18 cellular contexts compared by ENCODE assay signal in genomic region chr1:22064751-22065402, GRCh38. TPM values are rescaled to one million over a fixed set of nuclear protein-coding genes. Genes with fewer than 3 reads are reported as not detected.
A peak's percentile ranks its signal among the peaks of the same experiment; 100 is the strongest.
DNase-seq lines count a peak whose midpoint lies in the region; ATAC-seq and TF ChIP-seq lines count a peak whose summit lies in the region.
"Had no signal": no experiment of that assay in that cellular context is flagged by ENCODE, and none has a peak within 500 bp of the region (broad histone marks: within the 10 kb centered on the region; RNA-seq: fewer than 3 reads in every experiment).

No MANE protein-coding gene starts in this region.

- peaks cover 1% of the 10 kb centered on the region for H3K9me3 Mint-ChIP-seq in activated T-cell treated with anti-CD3 and anti-CD28 coated beads, Interleukin-2, amount 50 U/mL, for 24 hours
- H3K9me3 Mint-ChIP-seq in IgD-negative memory B cell = no peaks in the 10 kb centered on the region
- no peaks in the 10 kb centered on the region for H3K9me3 Mint-ChIP-seq in effector memory CD8-positive, alpha-beta T cell
- H3K9me3 Mint-ChIP-seq: activated naive CD8-positive, alpha-beta T cell treated with anti-CD3 and anti-CD28 coated beads, Interleukin-2, amount 10 ng/mL, durations not matched to agents 7 days and 5 days had no signal

- peak overlapping the region; percentile 98 for H3K4ac ChIP-seq in trophoblast cell (ENCODE audit: low read depth, low read length)

- ATAC-seq in effector memory CD8-positive, alpha-beta T cell (replicated peaks) = no peak
- ATAC-seq in GM18909 (IDR thresholded peaks at IDR 0.05; ENCODE audit: poor library complexity, unreplicated experiment) = no peak
- ATAC-seq: sciatic nerve had no signal

- H3K9me3 ChIP-seq in trophoblast cell (ENCODE audit: insufficient read depth, low read depth, low read length) (no peaks in the 10 kb centered on the region), hepatocyte (ENCODE audit: low read depth) (no peaks in the 10 kb centered on the region)
- H3K9me3 ChIP-seq: breast epithelium had no signal

- TF ChIP-seq CTCF in hepatocyte (IDR thresholded peaks at IDR 0.05; ENCODE audit: poor library complexity) = no peak

- H3K36me3 ChIP-seq in trophoblast cell (ENCODE audit: control insufficient read depth in 1 of 2, insufficient read depth in 2 of 2, low read length in 2 of 2) = peaks cover 7 to 14% of the 10 kb centered on the region in 2 experiments
- H3K36me3 ChIP-seq in hepatocyte (replicated peaks; ENCODE audit: insufficient read depth, low read depth) = no peaks in the 10 kb centered on the region
- H3K36me3 ChIP-seq: breast epithelium had no signal

- no peak overlapping the region for H2BK12ac ChIP-seq in trophoblast cell (ENCODE audit: low read length)

- H3K4me3 ChIP-seq in trophoblast cell (ENCODE audit: low read depth, low read length) = no peak overlapping the region
- H3K4me3 ChIP-seq in hepatocyte = no peak overlapping the region
- H3K4me3 ChIP-seq: breast epithelium had no signal

- H3K4me2 ChIP-seq in trophoblast cell (ENCODE audit: low read length) (no peak overlapping the region), hepatocyte (no peak overlapping the region)

- DNase-seq in activated T-cell treated with anti-CD3 and anti-CD28 coated beads, Interleukin-2, amount 50 U/mL, for 24 hours = no peak
- DNase-seq in activated T-cell treated with anti-CD3 and anti-CD28 coated beads for 4 hours (no peak), trophoblast cell (no peak), hypothalamus (lab: John Stamatoyannopoulos, UW) (no peak), hepatocyte (ENCODE audit: low spot score) (no peak)
- DNase-seq in effector memory CD8-positive, alpha-beta T cell = no peak
- DNase-seq: activated naive CD8-positive, alpha-beta T cell treated with anti-CD3 and anti-CD28 coated beads, Interleukin-2, amount 10 ng/mL, durations not matched to agents 7 days and 5 days; hippocampal formation; kidney glomerular epithelial cell; NCI-H1417 treated with DMSO at 0.1 percent for 48 hours; NCI-H2227 treated with DMSO at 0.1 percent for 48 hours; RPMI8226; stimulated activated CD4-positive, alpha-beta T cell treated with anti-CD3 and anti-CD28 coated beads, Interleukin-1b, Interleukin-23, amount 100 ng/mL, for 48 hours had no signal

- no peak overlapping the region for H2BK5ac ChIP-seq in trophoblast cell (ENCODE audit: low read depth, low read length, poor library complexity)

- H3K4me3 Mint-ChIP-seq in activated T-cell treated with anti-CD3 and anti-CD28 coated beads, Interleukin-2, amount 50 U/mL, for 24 hours = no peak overlapping the region
- peak overlapping the region in 2 of 4 donors; percentile 44 to 86 for H3K4me3 Mint-ChIP-seq in IgD-negative memory B cell
- peak overlapping the region; percentile 70 to 79 for H3K4me3 Mint-ChIP-seq in effector memory CD8-positive, alpha-beta T cell
- H3K4me3 Mint-ChIP-seq: activated naive CD8-positive, alpha-beta T cell treated with anti-CD3 and anti-CD28 coated beads, Interleukin-2, amount 10 ng/mL, durations not matched to agents 7 days and 5 days had no signal

- H3K79me1 ChIP-seq in trophoblast cell (ENCODE audit: low read length) = peaks cover 2% of the 10 kb centered on the region

- H3K23ac ChIP-seq in trophoblast cell (ENCODE audit: low read length) = no peak overlapping the region

- no peak overlapping the region for H4K12ac ChIP-seq in trophoblast cell (ENCODE audit: low read depth, low read length)

- H3K18ac ChIP-seq in trophoblast cell (ENCODE audit: low read length) = no peak overlapping the region

- no peak overlapping the region for H2AK5ac ChIP-seq in trophoblast cell (ENCODE audit: low read length)

- H3K79me2 ChIP-seq in trophoblast cell (ENCODE audit: control insufficient read depth, insufficient read depth, low read length, poor library complexity) (peaks cover 41% of the 10 kb centered on the region), hepatocyte (peaks cover 100% of the 10 kb centered on the region)

- H3K27me3 ChIP-seq in trophoblast cell (ENCODE audit: insufficient read depth, low read length) = no peaks in the 10 kb centered on the region
- no peaks in the 10 kb centered on the region for H3K27me3 ChIP-seq in hepatocyte
- H3K27me3 ChIP-seq: breast epithelium had no signal

- H3K9ac ChIP-seq in trophoblast cell (ENCODE audit: low read length) = no peak overlapping the region

- H3K4me1 ChIP-seq in trophoblast cell (ENCODE audit: control insufficient read depth in 1 of 2, insufficient read depth in 2 of 2, low read length in 2 of 2) (peaks cover 6 to 9% of the 10 kb centered on the region in 2 experiments), hepatocyte (ENCODE audit: insufficient read depth) (peaks cover 5% of the 10 kb centered on the region)

- H4K8ac ChIP-seq in trophoblast cell (ENCODE audit: low read depth, low read length) = no peak overlapping the region

- H3K9me2 ChIP-seq in hepatocyte (replicated peaks; ENCODE audit: insufficient read depth) = no peaks in the 10 kb centered on the region

- H3K27me3 Mint-ChIP-seq in activated T-cell treated with anti-CD3 and anti-CD28 coated beads, Interleukin-2, amount 50 U/mL, for 24 hours = no peaks in the 10 kb centered on the region
- peaks cover 3% of the 10 kb centered on the region for H3K27me3 Mint-ChIP-seq in IgD-negative memory B cell
- H3K27me3 Mint-ChIP-seq in effector memory CD8-positive, alpha-beta T cell = no peaks in the 10 kb centered on the region
- H3K27me3 Mint-ChIP-seq: activated naive CD8-positive, alpha-beta T cell treated with anti-CD3 and anti-CD28 coated beads, Interleukin-2, amount 10 ng/mL, durations not matched to agents 7 days and 5 days had no signal

- H4K20me1 ChIP-seq in hepatocyte (ENCODE audit: insufficient read depth, poor library complexity, severe bottlenecking) = peaks cover 100% of the 10 kb centered on the region

- no CpG with 5 or more reads among the region's 12 CpGs for WGBS in trophoblast cell (ENCODE audit: extremely low coverage, insufficient coverage, insufficient read length)
- 66% methylated on average over 12 of the region's 12 CpGs for WGBS in hepatocyte (ENCODE audit: low lambda C conversion rate, missing lambda C conversion rate)

- peak overlapping the region; percentile 92 for H3K27ac Mint-ChIP-seq in activated T-cell treated with anti-CD3 and anti-CD28 coated beads, Interleukin-2, amount 50 U/mL, for 24 hours
- peak overlapping the region; percentile 19 to 90 (median 83) for H3K27ac Mint-ChIP-seq in IgD-negative memory B cell
- H3K27ac Mint-ChIP-seq in effector memory CD8-positive, alpha-beta T cell = peak overlapping the region; percentile 61 to 87
- H3K27ac Mint-ChIP-seq: activated naive CD8-positive, alpha-beta T cell treated with anti-CD3 and anti-CD28 coated beads, Interleukin-2, amount 10 ng/mL, durations not matched to agents 7 days and 5 days had no signal

- H4K91ac ChIP-seq in trophoblast cell (ENCODE audit: low read depth, low read length) = no peak overlapping the region

- peaks cover 80% of the 10 kb centered on the region for H3K36me3 Mint-ChIP-seq in activated T-cell treated with anti-CD3 and anti-CD28 coated beads, Interleukin-2, amount 50 U/mL, for 24 hours (ENCODE audit: low read depth)
- peaks cover 6% of the 10 kb centered on the region for H3K36me3 Mint-ChIP-seq in IgD-negative memory B cell
- H3K36me3 Mint-ChIP-seq in effector memory CD8-positive, alpha-beta T cell (ENCODE audit: insufficient read depth) = peaks cover 77% of the 10 kb centered on the region

- no peak overlapping the region for H3K27ac ChIP-seq in trophoblast cell (ENCODE audit: low read depth, low read length)
- H3K27ac ChIP-seq in hepatocyte = no peak overlapping the region
- H3K27ac ChIP-seq: breast epithelium, VCaP had no signal

- H2BK120ac ChIP-seq in trophoblast cell (ENCODE audit: insufficient read depth, low read length, poor library complexity) = no peak overlapping the region

- H2AFZ ChIP-seq in trophoblast cell (ENCODE audit: insufficient read depth, low read length, poor library complexity) (no peak overlapping the region), hepatocyte (no peak overlapping the region)

- H3K4me1 Mint-ChIP-seq in activated T-cell treated with anti-CD3 and anti-CD28 coated beads, Interleukin-2, amount 50 U/mL, for 24 hours (ENCODE audit: low read depth) = peaks cover 90% of the 10 kb centered on the region
- peaks cover 65 to 76% (median 71%) of the 10 kb centered on the region in 3 donors for H3K4me1 Mint-ChIP-seq in IgD-negative memory B cell
- peaks cover 69 to 88% of the 10 kb centered on the region in 2 donors for H3K4me1 Mint-ChIP-seq in effector memory CD8-positive, alpha-beta T cell (ENCODE audit: low read depth in 2 of 2)

- H3K14ac ChIP-seq in trophoblast cell (ENCODE audit: low read length) = no peak overlapping the region

RNA-seq across cellular contexts. Expression of gene CDC42, which starts 12.4 kb away (rescaled TPM):
- polyA plus RNA-seq in IgD-negative memory B cell (268 TPM), hepatocyte (48.8 and 69.7 TPM in 2 replicates)
- 401 and 431 TPM in 2 replicates for polyA plus RNA-seq in trophoblast cell (2013)
- 351 and 358 TPM in 2 replicates for total RNA-seq in hepatocyte
